ENCODE assay signal across 30 cellular contexts in genomic region chr14:33812181-33812580, GRCh38.
"Had no signal": no experiment of that assay in that cellular context is flagged by ENCODE, and none has a peak within 500 bp of the region (broad histone marks: within the 10 kb centered on the region; RNA-seq: fewer than 3 reads in every experiment).

No MANE protein-coding gene starts in this region.

- H3K4me3 ChIP-seq: ascending aorta, breast epithelium, cardiac muscle cell, colonic mucosa, dorsolateral prefrontal cortex, esophagus squamous epithelium, gastroesophageal sphincter had no signal

- H3K36me3 ChIP-seq: ascending aorta, breast epithelium, cardiac muscle cell, colonic mucosa, esophagus squamous epithelium, gastroesophageal sphincter had no signal

- H3K4me1 ChIP-seq: ascending aorta, breast epithelium, colonic mucosa, esophagus squamous epithelium, gastroesophageal sphincter had no signal

- DNase-seq: activated CD4-positive, alpha-beta memory T cell treated with anti-CD3 and anti-CD28 coated beads for 36 hours; activated CD4-positive, alpha-beta T cell treated with anti-CD3 and anti-CD28 coated beads for 36 hours; activated CD4-positive, alpha-beta T cell treated with anti-CD3 and anti-CD28 coated beads, Interleukin-2, amount 10 ng/mL, durations not matched to agents 24 days and 14 days; activated CD4-positive, CD25-positive, alpha-beta regulatory T cell; activated CD4-positive, CD25-positive, alpha-beta regulatory T cell treated with anti-CD3 and anti-CD28 coated beads, Interleukin-2, amount 50 U/mL, for 72 hours; activated CD8-positive, alpha-beta memory T cell treated with anti-CD3 and anti-CD28 coated beads, Interleukin-2, amount 10 ng/mL, durations not matched to agents 7 days and 5 days; activated CD8-positive, alpha-beta memory T cell treated with anti-CD3 and anti-CD28 coated beads, Interleukin-2, amount 50 U/mL, for 4 hours; activated CD8-positive, alpha-beta T cell treated with anti-CD3 and anti-CD28 coated beads, Interleukin-2, amount 10 ng/mL, durations not matched to agents 7 days and 5 days; activated effector memory CD4-positive, alpha-beta T cell treated with anti-CD3 and anti-CD28 coated beads, Interleukin-2, amount 50 U/mL, for 16 hours; activated naive CD4-positive, alpha-beta T cell treated with anti-CD3 and anti-CD28 coated beads for 36 hours; activated naive CD8-positive, alpha-beta T cell treated with anti-CD3 and anti-CD28 coated beads, Interleukin-2, amount 10 ng/mL, durations not matched to agents 7 days and 5 days; activated T-cell treated with anti-CD3 and anti-CD28 coated beads, Interleukin-2, amount 50 U/mL, for 1 hour; activated T-cell treated with anti-CD3 and anti-CD28 coated beads, Interleukin-2, amount 50 U/mL, for 48 hours; central memory CD4-positive, alpha-beta T cell; cerebellar nuclear complex; colonic mucosa; dorsolateral prefrontal cortex; effector memory CD4-positive, alpha-beta T cell; endodermal cell; esophagus squamous epithelium; foreskin melanocyte; head of caudate nucleus; T-helper 1 cell; T-helper 17 cell; T1000 had no signal

- H3K27me3 ChIP-seq: ascending aorta, breast epithelium, cardiac muscle cell, colonic mucosa, dorsolateral prefrontal cortex had no signal

- ATAC-seq: activated CD4-positive, alpha-beta T cell treated with anti-CD3 and anti-CD28 coated beads for 36 hours; activated CD8-positive, alpha-beta memory T cell treated with anti-CD3 and anti-CD28 coated beads, Interleukin-2, amount 10 ng/mL, durations not matched to agents 7 days and 5 days; activated CD8-positive, alpha-beta T cell treated with anti-CD3 and anti-CD28 coated beads, Interleukin-2, amount 10 ng/mL, durations not matched to agents 7 days and 5 days; activated naive CD4-positive, alpha-beta T cell treated with anti-CD3 and anti-CD28 coated beads, Interleukin-2, amount 50 U/mL, for 72 hours; gastroesophageal sphincter; T-helper 17 cell had no signal

- H3K27ac ChIP-seq: ascending aorta, breast epithelium, cardiac muscle cell, colonic mucosa, dorsolateral prefrontal cortex, esophagus squamous epithelium, gastroesophageal sphincter had no signal

- H3K9me3 ChIP-seq: ascending aorta, breast epithelium, colonic mucosa, esophagus squamous epithelium, gastroesophageal sphincter had no signal
